8 cellular contexts compared by ENCODE assay signal in the genomic region with DNA sequence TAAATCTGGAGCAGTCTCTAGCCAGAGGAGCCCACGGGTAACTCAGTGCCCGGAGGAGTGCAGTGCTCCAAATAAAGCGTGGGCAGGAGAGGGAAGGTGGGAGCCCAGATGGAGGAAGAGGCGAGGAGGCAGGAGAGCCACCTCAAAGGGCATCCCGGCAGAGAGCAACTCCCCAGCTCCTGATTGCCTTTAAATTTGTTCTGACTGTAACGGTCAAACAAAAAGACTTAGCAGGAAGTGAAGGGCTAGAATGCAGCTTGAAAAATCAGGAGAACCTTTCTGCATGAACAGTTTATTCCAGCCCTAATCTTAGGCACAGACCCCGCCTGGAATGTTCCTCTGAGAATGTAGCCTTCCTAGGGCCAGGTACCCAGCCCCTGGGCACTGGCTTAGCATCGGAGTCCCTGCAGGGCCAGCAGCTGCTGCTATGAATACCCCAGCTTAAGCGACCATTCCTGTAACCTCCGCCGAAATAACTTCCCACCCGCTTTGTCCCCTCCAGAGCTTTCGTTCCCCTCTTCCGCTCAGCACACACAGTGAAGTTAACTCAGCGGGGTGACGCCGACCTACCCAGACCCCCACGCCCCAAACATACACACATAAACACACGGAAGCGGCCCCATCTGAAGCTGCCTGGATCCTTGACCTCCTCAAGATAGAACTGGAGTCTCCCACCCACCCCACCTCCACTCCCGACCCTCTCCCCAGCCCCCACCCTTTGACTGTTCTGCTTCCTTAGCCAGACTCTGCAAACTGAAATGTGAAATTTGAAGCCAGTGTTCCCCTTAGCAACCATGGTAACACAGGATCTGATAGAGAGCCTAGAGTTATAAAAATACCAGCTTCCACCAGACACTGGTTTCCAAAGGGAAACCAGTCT.
DNase-seq lines count a peak whose midpoint lies in the region; ATAC-seq and TF ChIP-seq lines count a peak whose summit lies in the region.

No MANE protein-coding gene starts in this region.

- H4K20me1 ChIP-seq in mammary epithelial cell (ENCODE audit: insufficient read depth, low read length) = no peaks in the 10 kb centered on the region
- no peaks in the 10 kb centered on the region for H4K20me1 ChIP-seq in MM.1S (ENCODE audit: insufficient read depth, low read length)
- H4K20me1 ChIP-seq in OCI-LY7 (ENCODE audit: insufficient read depth, low read length) = no peaks in the 10 kb centered on the region

- H3K27ac ChIP-seq in mammary epithelial cell (ENCODE audit: insufficient read depth, low read depth, low read length) (no peak overlapping the region), body of pancreas (no peak overlapping the region), urinary bladder (ENCODE audit: low read depth) (peak overlapping the region; percentile 83), MM.1S (ENCODE audit: low read length) (no peak overlapping the region), OCI-LY7 (ENCODE audit: low read depth, low read length, poor library complexity, severe bottlenecking) (no peak overlapping the region)

- WGBS in mammary epithelial cell (ENCODE audit: low coverage, missing lambda C conversion rate) = 69% methylated on average over 18 of the region's 21 CpGs
- WGBS in body of pancreas, 2 donors = 76 to 85% methylated on average over 20 to 21 of the region's 21 CpGs
- WGBS in urinary bladder = 19% methylated on average over 21 of the region's 21 CpGs

- H3K79me2 ChIP-seq in mammary epithelial cell (ENCODE audit: insufficient read depth, low read length) (no peaks in the 10 kb centered on the region), MM.1S (ENCODE audit: low read length) (0 out of 2 replicates have a peak, but pooled peaks cover 5% of the 10 kb centered on the region), OCI-LY7 (ENCODE audit: insufficient read depth, low read depth, low read length) (no peaks in the 10 kb centered on the region)

- no peak overlapping the region for H3K9ac ChIP-seq in mammary epithelial cell (ENCODE audit: insufficient read depth, low read length)
- H3K9ac ChIP-seq in MM.1S (ENCODE audit: low read length) = no peak overlapping the region

- H3K4me2 ChIP-seq in mammary epithelial cell (ENCODE audit: insufficient read depth, low read depth, low read length) (no peak overlapping the region), MM.1S (ENCODE audit: low read depth, low read length) (no peak overlapping the region), OCI-LY7 (ENCODE audit: low read length) (no peak overlapping the region)

- H3K27me3 Mint-ChIP-seq in activated naive CD8-positive, alpha-beta T cell treated with anti-CD3 and anti-CD28 coated beads, Interleukin-2, amount 50 U/mL, for 24 hours = no peaks in the 10 kb centered on the region

- dilution Hi-C loops in mammary epithelial cell (cut with HindIII; ENCODE audit: low sequenced_read_pairs) = loop anchor here (5.0 kb wide), 2 partner anchors 50 to 60 kb away; no protein-coding TSS in a partner anchor

- DNase-seq in T47D (ENCODE audit: low read depth in 1 of 2, low spot score in 1 of 2) (peak; percentile 18 to 31), mammary epithelial cell (no peak), body of pancreas (no peak), left lobe of liver (ENCODE audit: low spot score) (peak; percentile 31), MM.1S (no peak), OCI-LY7 (ENCODE audit: low spot score) (no peak)
- no peak for DNase-seq in activated naive CD8-positive, alpha-beta T cell treated with anti-CD3 and anti-CD28 coated beads, Interleukin-2, amount 50 U/mL, for 24 hours

- H3K27ac Mint-ChIP-seq in activated naive CD8-positive, alpha-beta T cell treated with anti-CD3 and anti-CD28 coated beads, Interleukin-2, amount 50 U/mL, for 24 hours = no peak overlapping the region

- peaks cover 16% of the 10 kb centered on the region for H3K9me3 Mint-ChIP-seq in activated naive CD8-positive, alpha-beta T cell treated with anti-CD3 and anti-CD28 coated beads, Interleukin-2, amount 50 U/mL, for 24 hours

- H3F3A ChIP-seq in MM.1S (ENCODE audit: insufficient read depth, low read length) = no peaks in the 10 kb centered on the region

- BruUV-seq in mammary epithelial cell (replicated peaks; lab: Mats Ljungman, UMichigan) (no TSS peak), OCI-LY7 (replicated peaks; lab: Mats Ljungman, UMichigan) (no TSS peak)

- TF ChIP-seq CTCF in mammary epithelial cell (conservative IDR thresholded peaks at IDR 0.05 in 1 of 2, IDR thresholded peaks at IDR 0.05 in 1 of 2; ENCODE audit: extremely low read depth in 1 of 2, insufficient read depth in 1 of 2, low read depth in 1 of 2, low read length in 2 of 2) = no peak
- no peak for TF ChIP-seq CTCF in body of pancreas (IDR thresholded peaks at IDR 0.05)
- no peak for TF ChIP-seq CTCF in MM.1S (IDR thresholded peaks at IDR 0.05; ENCODE audit: low read length)
- TF ChIP-seq CTCF in OCI-LY7 (conservative IDR thresholded peaks at IDR 0.05; ENCODE audit: low read length) = no peak

- H3K4me3 ChIP-seq in mammary epithelial cell (replicated peaks in 1 of 3; ENCODE audit: insufficient read depth in 1 of 3, low read depth in 2 of 3, low read length in 3 of 3) (no peak overlapping the region), body of pancreas (no peak overlapping the region), urinary bladder (ENCODE audit: low read depth, low read length) (peak overlapping the region; percentile 11), MM.1S (ENCODE audit: low read length) (no peak overlapping the region), OCI-LY7 (ENCODE audit: low read depth, low read length, poor library complexity, severe bottlenecking) (no peak overlapping the region)

- H3K9me3 ChIP-seq in mammary epithelial cell (replicated peaks; ENCODE audit: insufficient read depth, low read length) = no peaks in the 10 kb centered on the region
- no peaks in the 10 kb centered on the region for H3K9me3 ChIP-seq in body of pancreas
- H3K9me3 ChIP-seq in MM.1S (replicated peaks; ENCODE audit: insufficient read depth, low read length) = no peaks in the 10 kb centered on the region
- no peaks in the 10 kb centered on the region for H3K9me3 ChIP-seq in OCI-LY7 (ENCODE audit: low read length)

- TF ChIP-seq POLR2A in body of pancreas (IDR thresholded peaks at IDR 0.05) = no peak

- in situ Hi-C loops in T47D (cut with HindIII; ENCODE audit: low pct_unique_long_range_greater_than_20kb, low sequenced_read_pairs) = no loop called here
- in situ Hi-C loops in mammary epithelial cell (cut with MboI; ENCODE audit: low sequenced_read_pairs in 2 of 2) = no loop called here

- intact Hi-C loops in mammary epithelial cell (cut with micrococcal nuclease) = no loop called here
- intact Hi-C loops in body of pancreas (cut with DNase I) = no loop called here
- intact Hi-C loops in OCI-LY7 (cut with micrococcal nuclease; ENCODE audit: unreplicated experiment) = no loop called here

- H3K27me3 ChIP-seq in mammary epithelial cell (ENCODE audit: insufficient read depth, low read length) (no peaks in the 10 kb centered on the region), body of pancreas (no peaks in the 10 kb centered on the region), MM.1S (replicated peaks; ENCODE audit: insufficient read depth, low read length) (no peaks in the 10 kb centered on the region)

- H2AFZ ChIP-seq in mammary epithelial cell (ENCODE audit: low read depth, low read length) = no peak overlapping the region
- no peak overlapping the region for H2AFZ ChIP-seq in MM.1S (ENCODE audit: low read length)
- H2AFZ ChIP-seq in OCI-LY7 (ENCODE audit: low read length) = no peak overlapping the region

- peak; percentile 54 for ATAC-seq in body of pancreas
- ATAC-seq in left lobe of liver = no peak
- ATAC-seq in activated naive CD8-positive, alpha-beta T cell treated with anti-CD3 and anti-CD28 coated beads, Interleukin-2, amount 50 U/mL, for 24 hours = no peak

- no peaks in the 10 kb centered on the region for H3K36me3 ChIP-seq in mammary epithelial cell (ENCODE audit: insufficient read depth, low read length)
- no peaks in the 10 kb centered on the region for H3K36me3 ChIP-seq in body of pancreas (replicated peaks in 1 of 2; ENCODE audit: insufficient read depth in 1 of 2, low read depth in 2 of 2)
- H3K36me3 ChIP-seq in urinary bladder (ENCODE audit: insufficient read depth) = no peaks in the 10 kb centered on the region
- H3K36me3 ChIP-seq in MM.1S (replicated peaks; ENCODE audit: insufficient read depth, low read length) = no peaks in the 10 kb centered on the region
- H3K36me3 ChIP-seq in OCI-LY7 (ENCODE audit: insufficient read depth, low read length) = no peaks in the 10 kb centered on the region

- H3K4me1 Mint-ChIP-seq in activated naive CD8-positive, alpha-beta T cell treated with anti-CD3 and anti-CD28 coated beads, Interleukin-2, amount 50 U/mL, for 24 hours = peaks cover 37% of the 10 kb centered on the region

- H3K9me2 ChIP-seq in MM.1S (replicated peaks; ENCODE audit: insufficient read depth, low read length) (no peaks in the 10 kb centered on the region), OCI-LY7 (ENCODE audit: insufficient read depth, low read length) (no peaks in the 10 kb centered on the region)

- POLR2A ChIA-PET in OCI-LY7 (lab: Charles Lee) = no interaction called here

- CTCF ChIA-PET in mammary epithelial cell (lab: Charles Lee; ENCODE audit: low non-redundant PET) (no interaction called here), OCI-LY7 (lab: Charles Lee; ENCODE audit: unreplicated experiment) (no interaction called here)

- no peak overlapping the region for H3K4me3 Mint-ChIP-seq in activated naive CD8-positive, alpha-beta T cell treated with anti-CD3 and anti-CD28 coated beads, Interleukin-2, amount 50 U/mL, for 24 hours

- H3K36me3 Mint-ChIP-seq in activated naive CD8-positive, alpha-beta T cell treated with anti-CD3 and anti-CD28 coated beads, Interleukin-2, amount 50 U/mL, for 24 hours (ENCODE audit: low read depth) = peaks cover 10% of the 10 kb centered on the region

- H3K4me1 ChIP-seq in mammary epithelial cell (ENCODE audit: insufficient read depth, low read length) (peaks cover 18% of the 10 kb centered on the region), body of pancreas (peaks cover 3% of the 10 kb centered on the region), urinary bladder (ENCODE audit: insufficient read depth) (no peaks in the 10 kb centered on the region), MM.1S (ENCODE audit: low read length) (peaks cover 6% of the 10 kb centered on the region), OCI-LY7 (ENCODE audit: insufficient read depth, low read length, poor library complexity, severe bottlenecking) (peaks cover 30% of the 10 kb centered on the region)

Comparison
In these comparisons a context has a peak if more than half of its experiments do, and no peak if none do; other contexts are left out.
1. DNase-seq: peak in T47D (2 of 2) and left lobe of liver (single experiment); none in mammary epithelial cell (single experiment), body of pancreas (0 of 4), MM.1S (single experiment), OCI-LY7 (single experiment) and activated naive CD8-positive, alpha-beta T cell treated with anti-CD3 and anti-CD28 coated beads, Interleukin-2, amount 50 U/mL, for 24 hours (single experiment).